In the genomic region with DNA sequence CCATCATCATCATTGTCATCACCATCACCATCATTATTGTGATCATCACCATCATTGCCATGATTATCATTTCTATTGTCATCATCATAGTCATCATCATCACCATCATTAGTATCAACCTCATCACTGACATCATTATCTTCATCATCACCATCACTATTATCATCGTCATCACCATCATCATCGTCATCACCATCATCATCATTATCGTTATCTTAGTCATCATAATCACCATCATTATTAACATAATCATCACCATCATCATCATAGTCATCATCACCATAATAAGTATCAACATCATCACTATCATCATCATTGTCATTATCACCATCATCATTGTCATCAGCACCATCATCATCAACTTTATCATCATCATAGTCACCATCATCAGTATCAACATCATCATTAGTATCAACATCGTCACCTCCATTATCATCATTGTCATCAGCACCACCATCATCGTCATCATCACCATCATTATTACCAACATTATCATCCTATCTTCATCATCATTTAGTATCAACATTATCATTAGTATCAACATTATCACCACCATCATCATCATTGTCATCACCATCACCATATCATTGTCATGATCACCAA, we compare ENCODE assay signal across 1 cellular context.
TF ChIP-seq lines count a peak whose summit lies in the region.

No MANE protein-coding gene starts in this region.

TF ChIP-seq in H1, 55 proteins besides CTCF, POLR2A, EP300 and RAD21 (continued from another document):
- TF ChIP-seq, protein P1, sequence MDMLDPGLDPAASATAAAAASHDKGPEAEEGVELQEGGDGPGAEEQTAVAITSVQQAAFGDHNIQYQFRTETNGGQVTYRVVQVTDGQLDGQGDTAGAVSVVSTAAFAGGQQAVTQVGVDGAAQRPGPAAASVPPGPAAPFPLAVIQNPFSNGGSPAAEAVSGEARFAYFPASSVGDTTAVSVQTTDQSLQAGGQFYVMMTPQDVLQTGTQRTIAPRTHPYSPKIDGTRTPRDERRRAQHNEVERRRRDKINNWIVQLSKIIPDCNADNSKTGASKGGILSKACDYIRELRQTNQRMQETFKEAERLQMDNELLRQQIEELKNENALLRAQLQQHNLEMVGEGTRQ (IDR thresholded peaks at IDR 0.05; ENCODE audit: low read length): no peak
